ENCODE assay signal across 1 cellular context in the genomic region with DNA sequence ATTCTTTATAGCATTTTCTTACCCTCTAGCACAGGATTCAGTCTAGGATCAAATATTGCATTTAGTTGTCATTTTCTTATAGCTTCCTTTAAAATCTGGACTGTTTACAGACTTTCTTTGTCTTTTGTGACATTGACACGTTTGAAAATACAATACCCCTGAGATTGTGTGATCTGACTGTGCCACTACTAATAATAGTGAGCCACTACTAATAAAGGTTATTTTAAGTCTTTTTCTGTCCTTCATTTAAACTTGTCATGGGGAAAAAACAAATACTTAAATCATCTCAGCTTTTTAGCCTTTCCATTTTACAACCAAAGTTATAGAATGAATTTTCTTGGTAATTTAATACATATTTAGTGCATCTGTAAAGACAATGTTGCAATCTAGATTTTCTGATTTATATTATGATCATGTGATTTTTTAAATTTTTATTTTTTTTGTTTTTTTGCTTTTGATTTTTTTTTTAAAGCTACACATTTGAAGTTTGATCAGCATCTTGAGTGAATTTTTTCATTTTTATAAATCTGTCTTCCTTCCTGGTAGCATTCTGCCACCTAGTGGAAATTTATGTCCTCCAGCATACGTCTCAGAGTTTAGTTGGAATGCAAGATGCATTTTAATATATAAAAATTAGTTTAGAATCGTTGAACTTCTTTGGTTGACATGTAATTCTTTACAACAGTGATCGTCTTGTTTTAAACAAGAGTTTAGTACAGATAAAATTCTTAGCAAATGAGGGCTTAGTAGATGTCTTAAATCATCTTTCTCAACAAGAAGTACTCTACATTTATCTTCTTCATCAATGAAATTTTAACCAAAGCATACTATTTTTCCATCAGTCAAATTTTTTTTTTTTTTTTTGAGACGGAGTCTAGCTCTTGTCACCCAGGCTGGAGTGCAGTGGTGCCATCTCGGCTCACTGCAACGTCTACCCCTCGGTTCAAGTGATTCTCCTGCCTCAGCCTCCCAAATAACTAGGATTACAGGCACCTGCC.
TF ChIP-seq lines count a peak whose summit lies in the region.

No MANE protein-coding gene starts in this region.

TF ChIP-seq in GM12878, 131 proteins besides CTCF, POLR2A, EP300 and RAD21 (continued from another document):
- TF ChIP-seq, protein P1, sequence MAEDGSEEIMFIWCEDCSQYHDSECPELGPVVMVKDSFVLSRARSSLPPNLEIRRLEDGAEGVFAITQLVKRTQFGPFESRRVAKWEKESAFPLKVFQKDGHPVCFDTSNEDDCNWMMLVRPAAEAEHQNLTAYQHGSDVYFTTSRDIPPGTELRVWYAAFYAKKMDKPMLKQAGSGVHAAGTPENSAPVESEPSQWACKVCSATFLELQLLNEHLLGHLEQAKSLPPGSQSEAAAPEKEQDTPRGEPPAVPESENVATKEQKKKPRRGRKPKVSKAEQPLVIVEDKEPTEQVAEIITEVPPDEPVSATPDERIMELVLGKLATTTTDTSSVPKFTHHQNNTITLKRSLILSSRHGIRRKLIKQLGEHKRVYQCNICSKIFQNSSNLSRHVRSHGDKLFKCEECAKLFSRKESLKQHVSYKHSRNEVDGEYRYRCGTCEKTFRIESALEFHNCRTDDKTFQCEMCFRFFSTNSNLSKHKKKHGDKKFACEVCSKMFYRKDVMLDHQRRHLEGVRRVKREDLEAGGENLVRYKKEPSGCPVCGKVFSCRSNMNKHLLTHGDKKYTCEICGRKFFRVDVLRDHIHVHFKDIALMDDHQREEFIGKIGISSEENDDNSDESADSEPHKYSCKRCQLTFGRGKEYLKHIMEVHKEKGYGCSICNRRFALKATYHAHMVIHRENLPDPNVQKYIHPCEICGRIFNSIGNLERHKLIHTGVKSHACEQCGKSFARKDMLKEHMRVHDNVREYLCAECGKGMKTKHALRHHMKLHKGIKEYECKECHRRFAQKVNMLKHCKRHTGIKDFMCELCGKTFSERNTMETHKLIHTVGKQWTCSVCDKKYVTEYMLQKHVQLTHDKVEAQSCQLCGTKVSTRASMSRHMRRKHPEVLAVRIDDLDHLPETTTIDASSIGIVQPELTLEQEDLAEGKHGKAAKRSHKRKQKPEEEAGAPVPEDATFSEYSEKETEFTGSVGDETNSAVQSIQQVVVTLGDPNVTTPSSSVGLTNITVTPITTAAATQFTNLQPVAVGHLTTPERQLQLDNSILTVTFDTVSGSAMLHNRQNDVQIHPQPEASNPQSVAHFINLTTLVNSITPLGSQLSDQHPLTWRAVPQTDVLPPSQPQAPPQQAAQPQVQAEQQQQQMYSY (CRISPR knock-in tag; IDR thresholded peaks at IDR 0.05) = no peak
- TF ChIP-seq, protein P2, sequence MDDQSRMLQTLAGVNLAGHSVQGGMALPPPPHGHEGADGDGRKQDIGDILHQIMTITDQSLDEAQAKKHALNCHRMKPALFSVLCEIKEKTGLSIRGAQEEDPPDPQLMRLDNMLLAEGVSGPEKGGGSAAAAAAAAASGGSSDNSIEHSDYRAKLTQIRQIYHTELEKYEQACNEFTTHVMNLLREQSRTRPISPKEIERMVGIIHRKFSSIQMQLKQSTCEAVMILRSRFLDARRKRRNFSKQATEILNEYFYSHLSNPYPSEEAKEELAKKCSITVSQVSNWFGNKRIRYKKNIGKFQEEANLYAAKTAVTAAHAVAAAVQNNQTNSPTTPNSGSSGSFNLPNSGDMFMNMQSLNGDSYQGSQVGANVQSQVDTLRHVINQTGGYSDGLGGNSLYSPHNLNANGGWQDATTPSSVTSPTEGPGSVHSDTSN (IDR thresholded peaks at IDR 0.05; ENCODE audit: insufficient replicate concordance, low read depth, low read length) = no peak
- TF ChIP-seq GABPA (IDR thresholded peaks at IDR 0.05; ENCODE audit: low read depth) (no peak), JUND (IDR thresholded peaks at IDR 0.05; ENCODE audit: low read depth, low read length) (no peak), MEF2A (IDR thresholded peaks at IDR 0.05; ENCODE audit: insufficient read depth, low read depth, low read length) (peak; percentile 78; the same call in 1 of the 2 replicates), CREB1 (IDR thresholded peaks at IDR 0.05; ENCODE audit: low read depth) (no peak), SMC3 (IDR thresholded peaks at IDR 0.05; ENCODE audit: borderline replicate concordance, low read length) (peak; percentile 69; the same call in 1 of the 2 replicates), BHLHE40 (IDR thresholded peaks at IDR 0.05; ENCODE audit: borderline replicate concordance in 1 of 2, low read depth in 2 of 2, low read length in 1 of 2) (no peak), GATAD2B (conservative IDR thresholded peaks at IDR 0.05; ENCODE audit: low read depth) (no peak), JUNB (IDR thresholded peaks at IDR 0.05) (peak; percentile 52), MEF2B (IDR thresholded peaks at IDR 0.05; ENCODE audit: partially characterized antibody, poor library complexity, severe bottlenecking) (peak; percentile 63), NFIC (IDR thresholded peaks at IDR 0.05; ENCODE audit: low read depth, low read length) (0 out of 2 replicates have a peak, but pooled peaks have one; percentile 45), FOXK2 (IDR thresholded peaks at IDR 0.05) (no peak), POLR2AphosphoS2 (IDR thresholded peaks at IDR 0.05; ENCODE audit: low read depth, low read length) (no peak), RAD51 (IDR thresholded peaks at IDR 0.05) (no peak), SUZ12 (IDR thresholded peaks at IDR 0.05; ENCODE audit: unreplicated experiment) (no peak), ESRRA (IDR thresholded peaks at IDR 0.05; ENCODE audit: low read length) (no peak), LARP7 (IDR thresholded peaks at IDR 0.05) (no peak), HCFC1 (IDR thresholded peaks at IDR 0.05; ENCODE audit: low read length) (no peak), ZBED1 (IDR thresholded peaks at IDR 0.05; ENCODE audit: borderline replicate concordance) (no peak), TARDBP (IDR thresholded peaks at IDR 0.05; ENCODE audit: borderline replicate concordance) (no peak), MYB (IDR thresholded peaks at IDR 0.05; ENCODE audit: borderline replicate concordance, low read depth, low read length) (no peak), CBX5 (IDR thresholded peaks at IDR 0.05; ENCODE audit: low read depth) (no peak), DPF2 (IDR thresholded peaks at IDR 0.05) (no peak)
- TF ChIP-seq, protein P3, sequence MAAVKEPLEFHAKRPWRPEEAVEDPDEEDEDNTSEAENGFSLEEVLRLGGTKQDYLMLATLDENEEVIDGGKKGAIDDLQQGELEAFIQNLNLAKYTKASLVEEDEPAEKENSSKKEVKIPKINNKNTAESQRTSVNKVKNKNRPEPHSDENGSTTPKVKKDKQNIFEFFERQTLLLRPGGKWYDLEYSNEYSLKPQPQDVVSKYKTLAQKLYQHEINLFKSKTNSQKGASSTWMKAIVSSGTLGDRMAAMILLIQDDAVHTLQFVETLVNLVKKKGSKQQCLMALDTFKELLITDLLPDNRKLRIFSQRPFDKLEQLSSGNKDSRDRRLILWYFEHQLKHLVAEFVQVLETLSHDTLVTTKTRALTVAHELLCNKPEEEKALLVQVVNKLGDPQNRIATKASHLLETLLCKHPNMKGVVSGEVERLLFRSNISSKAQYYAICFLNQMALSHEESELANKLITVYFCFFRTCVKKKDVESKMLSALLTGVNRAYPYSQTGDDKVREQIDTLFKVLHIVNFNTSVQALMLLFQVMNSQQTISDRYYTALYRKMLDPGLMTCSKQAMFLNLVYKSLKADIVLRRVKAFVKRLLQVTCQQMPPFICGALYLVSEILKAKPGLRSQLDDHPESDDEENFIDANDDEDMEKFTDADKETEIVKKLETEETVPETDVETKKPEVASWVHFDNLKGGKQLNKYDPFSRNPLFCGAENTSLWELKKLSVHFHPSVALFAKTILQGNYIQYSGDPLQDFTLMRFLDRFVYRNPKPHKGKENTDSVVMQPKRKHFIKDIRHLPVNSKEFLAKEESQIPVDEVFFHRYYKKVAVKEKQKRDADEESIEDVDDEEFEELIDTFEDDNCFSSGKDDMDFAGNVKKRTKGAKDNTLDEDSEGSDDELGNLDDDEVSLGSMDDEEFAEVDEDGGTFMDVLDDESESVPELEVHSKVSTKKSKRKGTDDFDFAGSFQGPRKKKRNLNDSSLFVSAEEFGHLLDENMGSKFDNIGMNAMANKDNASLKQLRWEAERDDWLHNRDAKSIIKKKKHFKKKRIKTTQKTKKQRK (IDR thresholded peaks at IDR 0.05; ENCODE audit: low read depth, low read length) = no peak
- TF ChIP-seq, protein P4, sequence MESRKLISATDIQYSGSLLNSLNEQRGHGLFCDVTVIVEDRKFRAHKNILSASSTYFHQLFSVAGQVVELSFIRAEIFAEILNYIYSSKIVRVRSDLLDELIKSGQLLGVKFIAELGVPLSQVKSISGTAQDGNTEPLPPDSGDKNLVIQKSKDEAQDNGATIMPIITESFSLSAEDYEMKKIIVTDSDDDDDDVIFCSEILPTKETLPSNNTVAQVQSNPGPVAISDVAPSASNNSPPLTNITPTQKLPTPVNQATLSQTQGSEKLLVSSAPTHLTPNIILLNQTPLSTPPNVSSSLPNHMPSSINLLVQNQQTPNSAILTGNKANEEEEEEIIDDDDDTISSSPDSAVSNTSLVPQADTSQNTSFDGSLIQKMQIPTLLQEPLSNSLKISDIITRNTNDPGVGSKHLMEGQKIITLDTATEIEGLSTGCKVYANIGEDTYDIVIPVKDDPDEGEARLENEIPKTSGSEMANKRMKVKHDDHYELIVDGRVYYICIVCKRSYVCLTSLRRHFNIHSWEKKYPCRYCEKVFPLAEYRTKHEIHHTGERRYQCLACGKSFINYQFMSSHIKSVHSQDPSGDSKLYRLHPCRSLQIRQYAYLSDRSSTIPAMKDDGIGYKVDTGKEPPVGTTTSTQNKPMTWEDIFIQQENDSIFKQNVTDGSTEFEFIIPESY (IDR thresholded peaks at IDR 0.05) = no peak
- TF ChIP-seq, protein P5, sequence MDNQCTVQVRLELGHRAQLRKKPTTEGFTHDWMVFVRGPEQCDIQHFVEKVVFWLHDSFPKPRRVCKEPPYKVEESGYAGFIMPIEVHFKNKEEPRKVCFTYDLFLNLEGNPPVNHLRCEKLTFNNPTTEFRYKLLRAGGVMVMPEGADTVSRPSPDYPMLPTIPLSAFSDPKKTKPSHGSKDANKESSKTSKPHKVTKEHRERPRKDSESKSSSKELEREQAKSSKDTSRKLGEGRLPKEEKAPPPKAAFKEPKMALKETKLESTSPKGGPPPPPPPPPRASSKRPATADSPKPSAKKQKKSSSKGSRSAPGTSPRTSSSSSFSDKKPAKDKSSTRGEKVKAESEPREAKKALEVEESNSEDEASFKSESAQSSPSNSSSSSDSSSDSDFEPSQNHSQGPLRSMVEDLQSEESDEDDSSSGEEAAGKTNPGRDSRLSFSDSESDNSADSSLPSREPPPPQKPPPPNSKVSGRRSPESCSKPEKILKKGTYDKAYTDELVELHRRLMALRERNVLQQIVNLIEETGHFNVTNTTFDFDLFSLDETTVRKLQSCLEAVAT (IDR thresholded peaks at IDR 0.05) = 0 out of 2 replicates have a peak, but pooled peaks have one; percentile 32
- TF ChIP-seq, protein P6, sequence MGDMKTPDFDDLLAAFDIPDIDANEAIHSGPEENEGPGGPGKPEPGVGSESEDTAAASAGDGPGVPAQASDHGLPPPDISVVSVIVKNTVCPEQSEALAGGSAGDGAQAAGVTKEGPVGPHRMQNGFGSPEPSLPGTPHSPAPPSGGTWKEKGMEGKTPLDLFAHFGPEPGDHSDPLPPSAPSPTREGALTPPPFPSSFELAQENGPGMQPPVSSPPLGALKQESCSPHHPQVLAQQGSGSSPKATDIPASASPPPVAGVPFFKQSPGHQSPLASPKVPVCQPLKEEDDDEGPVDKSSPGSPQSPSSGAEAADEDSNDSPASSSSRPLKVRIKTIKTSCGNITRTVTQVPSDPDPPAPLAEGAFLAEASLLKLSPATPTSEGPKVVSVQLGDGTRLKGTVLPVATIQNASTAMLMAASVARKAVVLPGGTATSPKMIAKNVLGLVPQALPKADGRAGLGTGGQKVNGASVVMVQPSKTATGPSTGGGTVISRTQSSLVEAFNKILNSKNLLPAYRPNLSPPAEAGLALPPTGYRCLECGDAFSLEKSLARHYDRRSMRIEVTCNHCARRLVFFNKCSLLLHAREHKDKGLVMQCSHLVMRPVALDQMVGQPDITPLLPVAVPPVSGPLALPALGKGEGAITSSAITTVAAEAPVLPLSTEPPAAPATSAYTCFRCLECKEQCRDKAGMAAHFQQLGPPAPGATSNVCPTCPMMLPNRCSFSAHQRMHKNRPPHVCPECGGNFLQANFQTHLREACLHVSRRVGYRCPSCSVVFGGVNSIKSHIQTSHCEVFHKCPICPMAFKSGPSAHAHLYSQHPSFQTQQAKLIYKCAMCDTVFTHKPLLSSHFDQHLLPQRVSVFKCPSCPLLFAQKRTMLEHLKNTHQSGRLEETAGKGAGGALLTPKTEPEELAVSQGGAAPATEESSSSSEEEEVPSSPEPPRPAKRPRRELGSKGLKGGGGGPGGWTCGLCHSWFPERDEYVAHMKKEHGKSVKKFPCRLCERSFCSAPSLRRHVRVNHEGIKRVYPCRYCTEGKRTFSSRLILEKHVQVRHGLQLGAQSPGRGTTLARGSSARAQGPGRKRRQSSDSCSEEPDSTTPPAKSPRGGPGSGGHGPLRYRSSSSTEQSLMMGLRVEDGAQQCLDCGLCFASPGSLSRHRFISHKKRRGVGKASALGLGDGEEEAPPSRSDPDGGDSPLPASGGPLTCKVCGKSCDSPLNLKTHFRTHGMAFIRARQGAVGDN (IDR thresholded peaks at IDR 0.05) = no peak
- TF ChIP-seq, protein P7, sequence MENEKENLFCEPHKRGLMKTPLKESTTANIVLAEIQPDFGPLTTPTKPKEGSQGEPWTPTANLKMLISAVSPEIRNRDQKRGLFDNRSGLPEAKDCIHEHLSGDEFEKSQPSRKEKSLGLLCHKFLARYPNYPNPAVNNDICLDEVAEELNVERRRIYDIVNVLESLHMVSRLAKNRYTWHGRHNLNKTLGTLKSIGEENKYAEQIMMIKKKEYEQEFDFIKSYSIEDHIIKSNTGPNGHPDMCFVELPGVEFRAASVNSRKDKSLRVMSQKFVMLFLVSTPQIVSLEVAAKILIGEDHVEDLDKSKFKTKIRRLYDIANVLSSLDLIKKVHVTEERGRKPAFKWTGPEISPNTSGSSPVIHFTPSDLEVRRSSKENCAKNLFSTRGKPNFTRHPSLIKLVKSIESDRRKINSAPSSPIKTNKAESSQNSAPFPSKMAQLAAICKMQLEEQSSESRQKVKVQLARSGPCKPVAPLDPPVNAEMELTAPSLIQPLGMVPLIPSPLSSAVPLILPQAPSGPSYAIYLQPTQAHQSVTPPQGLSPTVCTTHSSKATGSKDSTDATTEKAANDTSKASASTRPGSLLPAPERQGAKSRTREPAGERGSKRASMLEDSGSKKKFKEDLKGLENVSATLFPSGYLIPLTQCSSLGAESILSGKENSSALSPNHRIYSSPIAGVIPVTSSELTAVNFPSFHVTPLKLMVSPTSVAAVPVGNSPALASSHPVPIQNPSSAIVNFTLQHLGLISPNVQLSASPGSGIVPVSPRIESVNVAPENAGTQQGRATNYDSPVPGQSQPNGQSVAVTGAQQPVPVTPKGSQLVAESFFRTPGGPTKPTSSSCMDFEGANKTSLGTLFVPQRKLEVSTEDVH (IDR thresholded peaks at IDR 0.05; ENCODE audit: low read depth, partially characterized antibody) = no peak
